In the genomic region with DNA sequence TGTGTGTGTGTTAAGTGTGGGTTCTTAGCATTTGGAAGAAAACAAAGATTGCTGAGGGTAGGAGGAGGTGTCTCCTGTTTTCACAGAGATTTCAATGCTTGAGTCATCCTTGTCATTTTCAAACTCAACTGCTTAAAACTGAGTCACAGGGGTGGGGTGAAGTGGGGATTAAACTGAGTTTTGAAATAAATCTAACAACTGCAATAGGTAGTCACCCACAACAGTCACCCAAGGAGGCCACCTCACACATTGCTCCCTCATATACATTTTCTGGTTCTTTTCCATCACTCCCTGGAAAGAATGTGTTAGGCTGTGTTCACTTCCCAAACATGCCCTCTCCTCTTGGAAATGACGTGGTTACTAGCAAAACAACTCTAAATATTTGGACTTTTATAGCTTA, we compare ENCODE assay signal across 9 cellular contexts.
DNase-seq lines count a peak whose midpoint lies in the region; ATAC-seq and TF ChIP-seq lines count a peak whose summit lies in the region.
"Had no signal": no experiment of that assay in that cellular context is flagged by ENCODE, and none has a peak within 500 bp of the region (broad histone marks: within the 10 kb centered on the region; RNA-seq: fewer than 3 reads in every experiment).

No MANE protein-coding gene starts in this region.

- CTCF ChIA-PET in activated naive CD4-positive, alpha-beta T cell treated with anti-CD3 and anti-CD28 coated beads for 36 hours (lab: Charles Lee), result interaction anchor here (0.7 kb wide), 1 partner anchor 73 kb away, joined by 3 read pairs; no protein-coding TSS in a partner anchor

- H3K4me3 Mint-ChIP-seq in activated naive CD4-positive, alpha-beta T cell treated with anti-CD3 and anti-CD28 coated beads for 36 hours, result no peak overlapping the region
- no peak overlapping the region for H3K4me3 Mint-ChIP-seq in stimulated activated memory B cell treated with anti-CD40 and anti-IgM and Interleukin-4, amounts not matched to agents 10 μg/mL and 1 μg/mL and 100 μg/mL, for 72 hours
- H3K4me3 Mint-ChIP-seq: neural progenitor cell had no signal

- peak; percentile 57 for DNase-seq in activated naive CD4-positive, alpha-beta T cell treated with anti-CD3 and anti-CD28 coated beads for 36 hours
- DNase-seq in activated naive CD4-positive, alpha-beta T cell (lab: John Stamatoyannopoulos, UW), result no peak
- peak; percentile 62 for DNase-seq in NCI-H460 (ENCODE audit: extremely low read depth, low read depth)
- peak; percentile 86 for DNase-seq in epithelial cell of esophagus (ENCODE audit: low read depth)
- DNase-seq in stimulated activated CD4-positive, alpha-beta T cell treated with anti-CD3 and anti-CD28 coated beads, TNF-alpha, amount 100 ng/mL, for 24 hours (ENCODE audit: low read depth in 3 of 3), result peak; percentile 6 to 15 (median 14)

- no peaks in the 10 kb centered on the region for H3K36me3 Mint-ChIP-seq in activated naive CD4-positive, alpha-beta T cell treated with anti-CD3 and anti-CD28 coated beads for 36 hours (ENCODE audit: low read depth)
- no peaks in the 10 kb centered on the region for H3K36me3 Mint-ChIP-seq in stimulated activated memory B cell treated with anti-CD40 and anti-IgM and Interleukin-4, amounts not matched to agents 10 μg/mL and 1 μg/mL and 100 μg/mL, for 72 hours

- intact Hi-C loops in activated naive CD4-positive, alpha-beta T cell treated with anti-CD3 and anti-CD28 coated beads for 36 hours (cut with micrococcal nuclease), result loop anchor here (1.0 to 10.0 kb wide), 3 partner anchors 93 to 1131 kb away; no protein-coding TSS in a partner anchor

- no peak overlapping the region for H3K27ac Mint-ChIP-seq in activated naive CD4-positive, alpha-beta T cell treated with anti-CD3 and anti-CD28 coated beads for 36 hours
- H3K27ac Mint-ChIP-seq in stimulated activated memory B cell treated with anti-CD40 and anti-IgM and Interleukin-4, amounts not matched to agents 10 μg/mL and 1 μg/mL and 100 μg/mL, for 72 hours, result no peak overlapping the region
- H3K27ac Mint-ChIP-seq: neural progenitor cell had no signal

- H3K4me3 ChIP-seq in epithelial cell of esophagus (ENCODE audit: low read length), result no peak overlapping the region
- H3K4me3 ChIP-seq: neural progenitor cell had no signal

- no peak for TF ChIP-seq CTCF in epithelial cell of esophagus (IDR thresholded peaks at IDR 0.05; ENCODE audit: insufficient read depth, low read depth, low read length, missing control alignments)

- H3K4me1 Mint-ChIP-seq in activated naive CD4-positive, alpha-beta T cell treated with anti-CD3 and anti-CD28 coated beads for 36 hours (ENCODE audit: low read depth), result peaks cover 19% of the 10 kb centered on the region
- no peaks in the 10 kb centered on the region for H3K4me1 Mint-ChIP-seq in stimulated activated memory B cell treated with anti-CD40 and anti-IgM and Interleukin-4, amounts not matched to agents 10 μg/mL and 1 μg/mL and 100 μg/mL, for 72 hours
- H3K4me1 Mint-ChIP-seq: neural progenitor cell had no signal

- no peaks in the 10 kb centered on the region for H3K9me3 Mint-ChIP-seq in activated naive CD4-positive, alpha-beta T cell treated with anti-CD3 and anti-CD28 coated beads for 36 hours
- no peaks in the 10 kb centered on the region for H3K9me3 Mint-ChIP-seq in stimulated activated memory B cell treated with anti-CD40 and anti-IgM and Interleukin-4, amounts not matched to agents 10 μg/mL and 1 μg/mL and 100 μg/mL, for 72 hours

- H3K27me3 Mint-ChIP-seq in activated naive CD4-positive, alpha-beta T cell treated with anti-CD3 and anti-CD28 coated beads for 36 hours (ENCODE audit: low read depth), result peaks cover 16% of the 10 kb centered on the region
- H3K27me3 Mint-ChIP-seq in stimulated activated memory B cell treated with anti-CD40 and anti-IgM and Interleukin-4, amounts not matched to agents 10 μg/mL and 1 μg/mL and 100 μg/mL, for 72 hours, result no peaks in the 10 kb centered on the region

- no peak for ATAC-seq in stimulated activated memory B cell treated with anti-CD40 and anti-IgM and Interleukin-4, amounts not matched to agents 10 μg/mL and 1 μg/mL and 100 μg/mL, for 72 hours
- no peak for ATAC-seq in GM21737 (IDR thresholded peaks at IDR 0.05; ENCODE audit: unreplicated experiment)
- ATAC-seq in HG02763 (IDR thresholded peaks at IDR 0.05; ENCODE audit: unreplicated experiment), result no peak

Comparison
In these comparisons a context has a peak if more than half of its experiments do, and no peak if none do; other contexts are left out.
1. DNase-seq: peak in activated naive CD4-positive, alpha-beta T cell treated with anti-CD3 and anti-CD28 coated beads for 36 hours (single experiment), NCI-H460 (single experiment), epithelial cell of esophagus (single experiment) and stimulated activated CD4-positive, alpha-beta T cell treated with anti-CD3 and anti-CD28 coated beads, TNF-alpha, amount 100 ng/mL, for 24 hours (3 of 3); none in activated naive CD4-positive, alpha-beta T cell (0 of 4).